In the genomic region with DNA sequence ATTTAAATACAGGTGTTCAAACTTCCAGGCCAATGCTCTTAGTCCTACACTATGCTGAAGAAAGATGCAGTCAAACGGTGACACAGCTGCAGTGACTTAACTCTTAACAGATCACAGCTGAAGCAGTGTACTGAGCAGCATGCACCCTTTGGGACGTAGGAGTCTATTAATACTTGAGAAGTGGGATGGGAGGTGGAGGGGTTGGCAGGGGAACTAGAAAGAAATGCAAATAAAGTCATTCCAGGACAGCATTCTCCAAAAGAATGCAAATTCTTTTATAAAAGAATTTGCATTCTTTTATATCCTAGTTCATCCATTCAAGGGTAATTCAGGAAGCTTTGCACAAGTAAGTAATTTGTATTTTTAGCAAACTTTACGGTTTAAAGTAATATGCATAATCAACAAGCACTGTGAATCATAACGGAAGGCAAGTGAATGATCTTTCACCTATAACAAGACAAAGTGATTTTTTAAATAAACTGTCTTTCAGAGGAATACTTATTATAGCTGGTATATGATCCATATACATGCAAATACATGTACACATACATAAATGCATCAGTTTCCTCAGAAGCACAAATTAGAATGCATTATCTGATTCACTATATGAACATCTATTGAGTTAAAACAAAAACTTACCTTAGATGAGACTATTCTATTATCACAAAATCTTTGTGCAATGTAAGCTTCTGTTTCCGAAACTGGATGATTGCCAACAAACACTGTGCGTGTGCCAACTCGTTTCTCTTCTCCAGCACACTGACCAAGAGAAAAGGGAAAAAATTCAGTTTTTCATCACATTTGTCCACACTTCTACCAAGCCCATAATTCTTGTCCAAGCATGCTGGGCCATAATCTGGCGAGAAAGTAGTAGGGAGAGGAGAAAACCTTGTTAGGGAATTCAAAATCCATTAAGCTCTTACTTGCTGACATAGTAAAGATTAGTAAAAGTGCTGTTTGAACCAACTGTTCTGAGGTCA, we compare ENCODE assay signal across 12 cellular contexts.
DNase-seq lines count a peak whose midpoint lies in the region; ATAC-seq and TF ChIP-seq lines count a peak whose summit lies in the region.
"Had no signal": no experiment of that assay in that cellular context is flagged by ENCODE, and none has a peak within 500 bp of the region (broad histone marks: within the 10 kb centered on the region; RNA-seq: fewer than 3 reads in every experiment).

No MANE protein-coding gene starts in this region.

- H3K4me1 ChIP-seq in A673 (ENCODE audit: insufficient read depth, low read length, poor library complexity, severe bottlenecking) (peaks cover 70% of the 10 kb centered on the region), gastrocnemius medialis (peaks cover 0 to 10% of the 10 kb centered on the region in 2 donors)

- BruUV-seq in A673 (replicated peaks; lab: Mats Ljungman, UMichigan), result no TSS peak

- DNase-seq in A673 (ENCODE audit: low spot score) (peak; percentile 84), SK-N-MC (ENCODE audit: low read depth, low spot score) (no peak), fibroblast of villous mesenchyme (ENCODE audit: low read depth) (peak; percentile 38), posterior vena cava (ENCODE audit: low spot score) (no peak), SW 1271 (lab: John Stamatoyannopoulos, UW) (no peak), gastrocnemius medialis (no peak)
- DNase-seq: COR-L47, NCI-H2107, T-helper 1 cell had no signal

- POLR2A ChIA-PET in A673 (lab: Charles Lee; ENCODE audit: low non-redundant PET), result no interaction called here

- TF ChIP-seq POLR2A in gastrocnemius medialis (IDR thresholded peaks at IDR 0.05), result no peak

- H3K36me3 ChIP-seq in A673 (ENCODE audit: insufficient read depth, low read length, poor library complexity, severe bottlenecking) (peaks cover 5% of the 10 kb centered on the region), SK-N-MC (ENCODE audit: insufficient read depth, low read length) (peaks cover 4% of the 10 kb centered on the region; the same call in 1 of the 2 replicates), gastrocnemius medialis (no peaks in the 10 kb centered on the region)

- CTCF ChIA-PET in A673 (lab: Charles Lee), result interaction anchor here (0.6 kb wide), 1 partner anchor 682 kb away, joined by 3 read pairs; no protein-coding TSS in a partner anchor

- ATAC-seq in GM19351 (IDR thresholded peaks at IDR 0.05; ENCODE audit: unreplicated experiment), result peak; percentile 40
- ATAC-seq in GM18511 (IDR thresholded peaks at IDR 0.05; ENCODE audit: unreplicated experiment), result no peak
- no peak for ATAC-seq in gastrocnemius medialis

- in situ Hi-C loops in gastrocnemius medialis (cut with MboI; ENCODE audit: low sequenced_read_pairs in 4 of 4), result no loop called here

- intact Hi-C loops in A673 (cut with micrococcal nuclease; ENCODE audit: unreplicated experiment), result loop anchor here (1.0 kb wide), 1 partner anchor 144 kb away; no protein-coding TSS in a partner anchor
- intact Hi-C loops in posterior vena cava (cut with DNase I), result no loop called here
- intact Hi-C loops in gastrocnemius medialis (cut with DNase I; ENCODE audit: low total_unique reads), result no loop called here

- H3K9me3 ChIP-seq in A673 (ENCODE audit: low read depth, low read length, poor library complexity, severe bottlenecking) (no peaks in the 10 kb centered on the region), SK-N-MC (ENCODE audit: low read depth, low read length) (no peaks in the 10 kb centered on the region), gastrocnemius medialis (no peaks in the 10 kb centered on the region)

- no peak for TF ChIP-seq CTCF in A673 (conservative IDR thresholded peaks at IDR 0.05; ENCODE audit: low read depth, low read length)
- TF ChIP-seq CTCF in fibroblast of villous mesenchyme (IDR thresholded peaks at IDR 0.05; ENCODE audit: insufficient read depth, low read depth, low read length), result no peak
- no peak for TF ChIP-seq CTCF in gastrocnemius medialis (IDR thresholded peaks at IDR 0.05 in 4 of 5, conservative IDR thresholded peaks at IDR 0.05 in 1 of 5)

- H3K27me3 ChIP-seq in A673 (replicated peaks; ENCODE audit: insufficient read depth, low read depth, low read length, poor library complexity) (no peaks in the 10 kb centered on the region), gastrocnemius medialis (no peaks in the 10 kb centered on the region)

- peak overlapping the region; percentile 71 for H3K27ac ChIP-seq in A673 (ENCODE audit: low read depth, low read length, poor library complexity, severe bottlenecking)
- H3K27ac ChIP-seq in SK-N-MC, result peak overlapping the region; percentile 87
- H3K27ac ChIP-seq in gastrocnemius medialis, result no peak overlapping the region
- H3K27ac ChIP-seq: parathyroid adenoma had no signal

- H3K9ac ChIP-seq in SK-N-MC (ENCODE audit: insufficient read length), result peak overlapping the region; percentile 23
- H3K9ac ChIP-seq: parathyroid adenoma had no signal

- H3K4me3 ChIP-seq in A673 (ENCODE audit: low read depth, low read length, poor library complexity, severe bottlenecking) (peak overlapping the region; percentile 8), SK-N-MC (peak overlapping the region; percentile 60), fibroblast of villous mesenchyme (ENCODE audit: low read depth, low read length) (no peak overlapping the region), gastrocnemius medialis (no peak overlapping the region)

Comparison
In these comparisons a context has a peak if more than half of its experiments do, and no peak if none do; other contexts are left out.
1. DNase-seq: peak in A673 (single experiment) and fibroblast of villous mesenchyme (single experiment); none in SK-N-MC (single experiment), posterior vena cava (single experiment), SW 1271 (0 of 2) and gastrocnemius medialis (0 of 2).
2. H3K27ac ChIP-seq: peak in A673 (single experiment) and SK-N-MC (single experiment); none in gastrocnemius medialis (0 of 4).
3. H3K4me3 ChIP-seq: peak in A673 (single experiment) and SK-N-MC (single experiment); none in fibroblast of villous mesenchyme (single experiment) and gastrocnemius medialis (0 of 4).